Comparison of ENCODE assay signal across 2 cellular contexts in the genomic region with DNA sequence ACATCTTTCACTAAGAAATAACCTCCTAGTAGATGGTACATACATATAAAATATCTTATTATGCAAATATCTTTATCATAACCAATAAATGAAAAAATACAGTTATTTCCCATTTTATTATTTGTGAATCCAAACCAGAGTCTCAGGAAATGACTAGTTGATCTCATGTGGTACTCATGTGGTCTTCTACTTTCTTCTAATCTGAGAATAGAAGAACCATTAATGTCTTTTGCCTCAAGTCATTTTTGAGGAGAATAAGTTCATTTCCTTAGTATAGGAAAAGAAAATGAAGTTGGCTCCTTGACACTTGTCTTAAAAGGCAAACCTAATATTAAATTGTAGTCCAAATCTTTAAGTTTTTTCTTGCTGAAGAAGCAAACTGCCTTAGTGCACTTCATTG.
"Had no signal": no experiment of that assay in that cellular context is flagged by ENCODE, and none has a peak within 500 bp of the region (broad histone marks: within the 10 kb centered on the region; RNA-seq: fewer than 3 reads in every experiment).

No MANE protein-coding gene starts in this region.

- DNase-seq: GDM1 had no signal

- H3K4me3 ChIP-seq: GM12878 had no signal
